ENCODE assay signal across 2 cellular contexts in genomic region chrX:11264925-11265324, GRCh38.
TF ChIP-seq lines count a peak whose summit lies in the region.

No MANE protein-coding gene starts in this region.

TF ChIP-seq in A549, 52 proteins besides CTCF, POLR2A, EP300 and RAD21 (continued from another document):
- TF ChIP-seq, protein P1, sequence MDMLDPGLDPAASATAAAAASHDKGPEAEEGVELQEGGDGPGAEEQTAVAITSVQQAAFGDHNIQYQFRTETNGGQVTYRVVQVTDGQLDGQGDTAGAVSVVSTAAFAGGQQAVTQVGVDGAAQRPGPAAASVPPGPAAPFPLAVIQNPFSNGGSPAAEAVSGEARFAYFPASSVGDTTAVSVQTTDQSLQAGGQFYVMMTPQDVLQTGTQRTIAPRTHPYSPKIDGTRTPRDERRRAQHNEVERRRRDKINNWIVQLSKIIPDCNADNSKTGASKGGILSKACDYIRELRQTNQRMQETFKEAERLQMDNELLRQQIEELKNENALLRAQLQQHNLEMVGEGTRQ (IDR thresholded peaks at IDR 0.05), result no peak
- TF ChIP-seq ESRRA (IDR thresholded peaks at IDR 0.05; ENCODE audit: borderline replicate concordance, low read length) (no peak), FOSL2 (IDR thresholded peaks at IDR 0.05) (no peak), FOSL2 (CRISPR knock-in tag; IDR thresholded peaks at IDR 0.05) (no peak), FOXS1 (CRISPR knock-in tag; IDR thresholded peaks at IDR 0.05) (no peak), ELK1 (IDR thresholded peaks at IDR 0.05; ENCODE audit: low read depth, low read length) (no peak)
- TF ChIP-seq, protein P2, sequence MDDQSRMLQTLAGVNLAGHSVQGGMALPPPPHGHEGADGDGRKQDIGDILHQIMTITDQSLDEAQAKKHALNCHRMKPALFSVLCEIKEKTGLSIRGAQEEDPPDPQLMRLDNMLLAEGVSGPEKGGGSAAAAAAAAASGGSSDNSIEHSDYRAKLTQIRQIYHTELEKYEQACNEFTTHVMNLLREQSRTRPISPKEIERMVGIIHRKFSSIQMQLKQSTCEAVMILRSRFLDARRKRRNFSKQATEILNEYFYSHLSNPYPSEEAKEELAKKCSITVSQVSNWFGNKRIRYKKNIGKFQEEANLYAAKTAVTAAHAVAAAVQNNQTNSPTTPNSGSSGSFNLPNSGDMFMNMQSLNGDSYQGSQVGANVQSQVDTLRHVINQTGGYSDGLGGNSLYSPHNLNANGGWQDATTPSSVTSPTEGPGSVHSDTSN (IDR thresholded peaks at IDR 0.05), result no peak

TF ChIP-seq in K562, 482 proteins besides CTCF, POLR2A, EP300 and RAD21 (continued from another document):
- TF ChIP-seq, protein P3, sequence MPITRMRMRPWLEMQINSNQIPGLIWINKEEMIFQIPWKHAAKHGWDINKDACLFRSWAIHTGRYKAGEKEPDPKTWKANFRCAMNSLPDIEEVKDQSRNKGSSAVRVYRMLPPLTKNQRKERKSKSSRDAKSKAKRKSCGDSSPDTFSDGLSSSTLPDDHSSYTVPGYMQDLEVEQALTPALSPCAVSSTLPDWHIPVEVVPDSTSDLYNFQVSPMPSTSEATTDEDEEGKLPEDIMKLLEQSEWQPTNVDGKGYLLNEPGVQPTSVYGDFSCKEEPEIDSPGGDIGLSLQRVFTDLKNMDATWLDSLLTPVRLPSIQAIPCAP (CRISPR knock-in tag; IDR thresholded peaks at IDR 0.05; ENCODE audit: borderline replicate concordance), result no peak
- TF ChIP-seq NR2C2 (CRISPR knock-in tag; IDR thresholded peaks at IDR 0.05) (no peak), NR2C2 (tag; IDR thresholded peaks at IDR 0.05) (no peak), MITF (IDR thresholded peaks at IDR 0.05) (no peak), MED1 (CRISPR knock-in tag; IDR thresholded peaks at IDR 0.05; ENCODE audit: borderline replicate concordance) (no peak), VEZF1 (CRISPR knock-in tag; IDR thresholded peaks at IDR 0.05) (no peak), ESRRB (CRISPR knock-in tag; IDR thresholded peaks at IDR 0.05; ENCODE audit: borderline replicate concordance) (no peak), MBD1 (CRISPR knock-in tag; IDR thresholded peaks at IDR 0.05) (no peak), USF1 (CRISPR knock-in tag; IDR thresholded peaks at IDR 0.05) (no peak), HOMEZ (CRISPR knock-in tag; IDR thresholded peaks at IDR 0.05) (no peak), MXI1 (IDR thresholded peaks at IDR 0.05; ENCODE audit: low read depth, low read length) (no peak), ZNF766 (CRISPR knock-in tag; conservative IDR thresholded peaks at IDR 0.05) (no peak), JUND (IDR thresholded peaks at IDR 0.05; ENCODE audit: borderline replicate concordance, low read depth, low read length) (no peak), JUND (tag; IDR thresholded peaks at IDR 0.05; ENCODE audit: borderline replicate concordance, low read depth, low read length) (no peak)
- TF ChIP-seq, protein P4, sequence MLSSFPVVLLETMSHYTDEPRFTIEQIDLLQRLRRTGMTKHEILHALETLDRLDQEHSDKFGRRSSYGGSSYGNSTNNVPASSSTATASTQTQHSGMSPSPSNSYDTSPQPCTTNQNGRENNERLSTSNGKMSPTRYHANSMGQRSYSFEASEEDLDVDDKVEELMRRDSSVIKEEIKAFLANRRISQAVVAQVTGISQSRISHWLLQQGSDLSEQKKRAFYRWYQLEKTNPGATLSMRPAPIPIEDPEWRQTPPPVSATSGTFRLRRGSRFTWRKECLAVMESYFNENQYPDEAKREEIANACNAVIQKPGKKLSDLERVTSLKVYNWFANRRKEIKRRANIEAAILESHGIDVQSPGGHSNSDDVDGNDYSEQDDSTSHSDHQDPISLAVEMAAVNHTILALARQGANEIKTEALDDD (IDR thresholded peaks at IDR 0.05), result no peak
- TF ChIP-seq, protein P5, sequence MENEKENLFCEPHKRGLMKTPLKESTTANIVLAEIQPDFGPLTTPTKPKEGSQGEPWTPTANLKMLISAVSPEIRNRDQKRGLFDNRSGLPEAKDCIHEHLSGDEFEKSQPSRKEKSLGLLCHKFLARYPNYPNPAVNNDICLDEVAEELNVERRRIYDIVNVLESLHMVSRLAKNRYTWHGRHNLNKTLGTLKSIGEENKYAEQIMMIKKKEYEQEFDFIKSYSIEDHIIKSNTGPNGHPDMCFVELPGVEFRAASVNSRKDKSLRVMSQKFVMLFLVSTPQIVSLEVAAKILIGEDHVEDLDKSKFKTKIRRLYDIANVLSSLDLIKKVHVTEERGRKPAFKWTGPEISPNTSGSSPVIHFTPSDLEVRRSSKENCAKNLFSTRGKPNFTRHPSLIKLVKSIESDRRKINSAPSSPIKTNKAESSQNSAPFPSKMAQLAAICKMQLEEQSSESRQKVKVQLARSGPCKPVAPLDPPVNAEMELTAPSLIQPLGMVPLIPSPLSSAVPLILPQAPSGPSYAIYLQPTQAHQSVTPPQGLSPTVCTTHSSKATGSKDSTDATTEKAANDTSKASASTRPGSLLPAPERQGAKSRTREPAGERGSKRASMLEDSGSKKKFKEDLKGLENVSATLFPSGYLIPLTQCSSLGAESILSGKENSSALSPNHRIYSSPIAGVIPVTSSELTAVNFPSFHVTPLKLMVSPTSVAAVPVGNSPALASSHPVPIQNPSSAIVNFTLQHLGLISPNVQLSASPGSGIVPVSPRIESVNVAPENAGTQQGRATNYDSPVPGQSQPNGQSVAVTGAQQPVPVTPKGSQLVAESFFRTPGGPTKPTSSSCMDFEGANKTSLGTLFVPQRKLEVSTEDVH (IDR thresholded peaks at IDR 0.05; ENCODE audit: low read depth, partially characterized antibody), result no peak
TF ChIP-seq in K562: peak in this region for 0.
